14 cellular contexts compared by ENCODE assay signal in genomic region chr11:17596711-17597110, GRCh38. TPM values are rescaled to one million over a fixed set of nuclear protein-coding genes. Genes with fewer than 3 reads are reported as not detected.
"Had no signal": no experiment of that assay in that cellular context is flagged by ENCODE, and none has a peak within 500 bp of the region (broad histone marks: within the 10 kb centered on the region; RNA-seq: fewer than 3 reads in every experiment).

No MANE protein-coding gene starts in this region.

- DNase-seq: heart right ventricle, mammary epithelial cell, SJCRH30, small intestine, T-helper 17 cell, thyroid gland, WERI-Rb-1 had no signal

- H3K36me3 Mint-ChIP-seq: activated naive CD4-positive, alpha-beta T cell treated with anti-CD3 and anti-CD28 coated beads, Interleukin-2, amount 10 ng/mL, durations not matched to agents 7 days and 5 days had no signal

- H3K9me3 Mint-ChIP-seq: activated naive CD4-positive, alpha-beta T cell treated with anti-CD3 and anti-CD28 coated beads, Interleukin-2, amount 10 ng/mL, durations not matched to agents 7 days and 5 days had no signal

- H3K36me3 ChIP-seq: gastroesophageal sphincter, heart right ventricle, SJCRH30, thyroid gland, WERI-Rb-1 had no signal

- H3K4me1 Mint-ChIP-seq: activated naive CD4-positive, alpha-beta T cell treated with anti-CD3 and anti-CD28 coated beads, Interleukin-2, amount 10 ng/mL, durations not matched to agents 7 days and 5 days had no signal

- H3K27ac Mint-ChIP-seq: activated naive CD4-positive, alpha-beta T cell treated with anti-CD3 and anti-CD28 coated beads, Interleukin-2, amount 10 ng/mL, durations not matched to agents 7 days and 5 days; T-helper 17 cell had no signal

- H3K4me3 Mint-ChIP-seq: activated naive CD4-positive, alpha-beta T cell treated with anti-CD3 and anti-CD28 coated beads, Interleukin-2, amount 10 ng/mL, durations not matched to agents 7 days and 5 days; T-helper 17 cell had no signal

- H3K27ac ChIP-seq: gastroesophageal sphincter, heart right ventricle, parathyroid adenoma, SJCRH30, thyroid gland, WERI-Rb-1 had no signal

- H3K27me3 ChIP-seq: SJCRH30, thyroid gland had no signal

- H3K4me3 ChIP-seq: gastroesophageal sphincter, heart right ventricle, SJCRH30, thyroid gland had no signal

- H3K4me1 ChIP-seq: gastroesophageal sphincter, heart right ventricle, parathyroid adenoma, thyroid gland had no signal

- ATAC-seq: gastroesophageal sphincter, heart right ventricle, T-helper 17 cell had no signal

- H3K9me3 ChIP-seq: heart right ventricle, SJCRH30, thyroid gland had no signal

RNA-seq across cellular contexts. Expression of gene OTOG, which starts 49.7 kb away (rescaled TPM):
- total RNA-seq: astrocyte, bronchial epithelial cell, dermis microvascular lymphatic vessel endothelial cell, gastroesophageal sphincter, heart right ventricle, mammary epithelial cell, T-helper 17 cell, thyroid gland had no signal
- polyA plus RNA-seq: esophagus, heart right ventricle, mammary epithelial cell had no signal

RNA-seq across cellular contexts. Expression of gene USH1C, which starts 52.5 kb away (rescaled TPM):
- total RNA-seq: astrocyte, bronchial epithelial cell, dermis microvascular lymphatic vessel endothelial cell, mammary epithelial cell, T-helper 17 cell had no signal
- polyA plus RNA-seq: mammary epithelial cell had no signal
